In the genomic region with DNA sequence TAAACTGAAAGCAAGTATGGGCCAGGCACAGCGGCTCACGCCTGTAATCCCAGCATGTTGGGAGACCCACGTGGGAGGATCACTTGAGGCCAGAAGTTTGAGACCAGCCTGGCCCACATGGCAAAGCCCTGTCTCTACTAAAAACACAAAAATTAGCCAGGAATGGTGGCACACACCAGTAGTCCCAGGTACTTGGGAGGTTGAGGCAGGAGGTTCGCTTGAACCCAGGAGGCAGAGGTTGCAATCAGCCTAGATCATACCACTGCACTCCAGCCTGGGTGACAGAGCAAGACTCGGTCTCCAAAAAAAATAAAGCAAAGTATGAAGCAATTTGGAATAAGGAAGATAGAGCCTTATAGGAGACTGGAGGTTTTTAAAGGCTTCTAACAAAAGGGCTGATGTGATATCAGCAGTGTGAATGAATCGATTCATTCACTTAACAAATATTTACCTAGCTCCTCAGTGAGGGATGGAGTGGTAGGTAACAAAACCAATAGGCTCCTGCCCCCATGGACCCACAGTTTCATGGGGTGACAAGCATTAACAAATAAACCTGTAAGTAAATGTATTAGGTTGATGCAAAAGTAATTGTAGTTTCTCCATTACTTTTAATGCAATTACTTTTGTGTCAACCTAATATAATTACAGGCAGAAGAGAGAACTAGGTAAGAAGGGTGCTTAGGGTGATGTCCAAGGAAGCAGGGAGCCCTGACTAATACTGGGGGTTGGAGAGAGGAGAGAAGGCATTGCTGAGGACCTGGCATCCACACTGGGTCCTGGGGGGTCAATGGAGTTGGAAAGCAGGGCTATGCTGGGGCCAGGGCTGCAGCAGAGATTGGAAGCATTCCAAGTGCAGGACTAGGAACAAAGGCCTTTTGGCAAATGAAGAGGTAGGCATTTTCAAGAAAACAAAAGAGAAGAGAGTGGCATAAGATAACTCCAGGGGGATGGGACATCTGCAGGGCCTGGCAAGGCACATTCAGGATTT, we compare ENCODE assay signal across 1 cellular context.
A peak's percentile ranks its signal among the peaks of the same experiment; 100 is the strongest.
TF ChIP-seq lines count a peak whose summit lies in the region.

No MANE protein-coding gene starts in this region.

TF ChIP-seq in liver, 16 proteins besides CTCF, POLR2A, EP300 and RAD21 (continued from another document):
- TF ChIP-seq, protein P1, sequence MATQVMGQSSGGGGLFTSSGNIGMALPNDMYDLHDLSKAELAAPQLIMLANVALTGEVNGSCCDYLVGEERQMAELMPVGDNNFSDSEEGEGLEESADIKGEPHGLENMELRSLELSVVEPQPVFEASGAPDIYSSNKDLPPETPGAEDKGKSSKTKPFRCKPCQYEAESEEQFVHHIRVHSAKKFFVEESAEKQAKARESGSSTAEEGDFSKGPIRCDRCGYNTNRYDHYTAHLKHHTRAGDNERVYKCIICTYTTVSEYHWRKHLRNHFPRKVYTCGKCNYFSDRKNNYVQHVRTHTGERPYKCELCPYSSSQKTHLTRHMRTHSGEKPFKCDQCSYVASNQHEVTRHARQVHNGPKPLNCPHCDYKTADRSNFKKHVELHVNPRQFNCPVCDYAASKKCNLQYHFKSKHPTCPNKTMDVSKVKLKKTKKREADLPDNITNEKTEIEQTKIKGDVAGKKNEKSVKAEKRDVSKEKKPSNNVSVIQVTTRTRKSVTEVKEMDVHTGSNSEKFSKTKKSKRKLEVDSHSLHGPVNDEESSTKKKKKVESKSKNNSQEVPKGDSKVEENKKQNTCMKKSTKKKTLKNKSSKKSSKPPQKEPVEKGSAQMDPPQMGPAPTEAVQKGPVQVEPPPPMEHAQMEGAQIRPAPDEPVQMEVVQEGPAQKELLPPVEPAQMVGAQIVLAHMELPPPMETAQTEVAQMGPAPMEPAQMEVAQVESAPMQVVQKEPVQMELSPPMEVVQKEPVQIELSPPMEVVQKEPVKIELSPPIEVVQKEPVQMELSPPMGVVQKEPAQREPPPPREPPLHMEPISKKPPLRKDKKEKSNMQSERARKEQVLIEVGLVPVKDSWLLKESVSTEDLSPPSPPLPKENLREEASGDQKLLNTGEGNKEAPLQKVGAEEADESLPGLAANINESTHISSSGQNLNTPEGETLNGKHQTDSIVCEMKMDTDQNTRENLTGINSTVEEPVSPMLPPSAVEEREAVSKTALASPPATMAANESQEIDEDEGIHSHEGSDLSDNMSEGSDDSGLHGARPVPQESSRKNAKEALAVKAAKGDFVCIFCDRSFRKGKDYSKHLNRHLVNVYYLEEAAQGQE (IDR thresholded peaks at IDR 0.05): no peak
- TF ChIP-seq, protein P2, sequence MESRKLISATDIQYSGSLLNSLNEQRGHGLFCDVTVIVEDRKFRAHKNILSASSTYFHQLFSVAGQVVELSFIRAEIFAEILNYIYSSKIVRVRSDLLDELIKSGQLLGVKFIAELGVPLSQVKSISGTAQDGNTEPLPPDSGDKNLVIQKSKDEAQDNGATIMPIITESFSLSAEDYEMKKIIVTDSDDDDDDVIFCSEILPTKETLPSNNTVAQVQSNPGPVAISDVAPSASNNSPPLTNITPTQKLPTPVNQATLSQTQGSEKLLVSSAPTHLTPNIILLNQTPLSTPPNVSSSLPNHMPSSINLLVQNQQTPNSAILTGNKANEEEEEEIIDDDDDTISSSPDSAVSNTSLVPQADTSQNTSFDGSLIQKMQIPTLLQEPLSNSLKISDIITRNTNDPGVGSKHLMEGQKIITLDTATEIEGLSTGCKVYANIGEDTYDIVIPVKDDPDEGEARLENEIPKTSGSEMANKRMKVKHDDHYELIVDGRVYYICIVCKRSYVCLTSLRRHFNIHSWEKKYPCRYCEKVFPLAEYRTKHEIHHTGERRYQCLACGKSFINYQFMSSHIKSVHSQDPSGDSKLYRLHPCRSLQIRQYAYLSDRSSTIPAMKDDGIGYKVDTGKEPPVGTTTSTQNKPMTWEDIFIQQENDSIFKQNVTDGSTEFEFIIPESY (IDR thresholded peaks at IDR 0.05): no peak
- peak; percentile 56 to 64 for TF ChIP-seq HNF4A (conservative IDR thresholded peaks at IDR 0.05)
- no peak for TF ChIP-seq GABPA (IDR thresholded peaks at IDR 0.05 in 1 of 2, conservative IDR thresholded peaks at IDR 0.05 in 1 of 2)
- peak; percentile 31 to 51 for TF ChIP-seq RXRA (IDR thresholded peaks at IDR 0.05)
- TF ChIP-seq YY1 (IDR thresholded peaks at IDR 0.05): peak; percentile 36
- peak; percentile 38 for TF ChIP-seq SP1 (IDR thresholded peaks at IDR 0.05)
- TF ChIP-seq, protein P3, sequence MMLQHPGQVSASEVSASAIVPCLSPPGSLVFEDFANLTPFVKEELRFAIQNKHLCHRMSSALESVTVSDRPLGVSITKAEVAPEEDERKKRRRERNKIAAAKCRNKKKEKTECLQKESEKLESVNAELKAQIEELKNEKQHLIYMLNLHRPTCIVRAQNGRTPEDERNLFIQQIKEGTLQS (IDR thresholded peaks at IDR 0.05): no peak
